Comparison of ENCODE assay signal across 8 cellular contexts in genomic region chr5:39714036-39714698, GRCh38.
A peak's percentile ranks its signal among the peaks of the same experiment; 100 is the strongest.
DNase-seq lines count a peak whose midpoint lies in the region; ATAC-seq and TF ChIP-seq lines count a peak whose summit lies in the region.

No MANE protein-coding gene starts in this region.

- no peaks in the 10 kb centered on the region for H3K36me3 ChIP-seq in DOHH2 (ENCODE audit: control insufficient read depth, low read length)

- no peaks in the 10 kb centered on the region for H4K20me1 ChIP-seq in DOHH2 (ENCODE audit: control insufficient read depth, insufficient read depth, low read depth, low read length)

- H3K4me2 ChIP-seq in DOHH2 (ENCODE audit: low read length): no peak overlapping the region

- no peak overlapping the region for H3K27ac ChIP-seq in DOHH2 (ENCODE audit: low read depth, low read length)

- H3K79me2 ChIP-seq in DOHH2 (ENCODE audit: control insufficient read depth, low read length): no peaks in the 10 kb centered on the region

- ATAC-seq in HG03097 (IDR thresholded peaks at IDR 0.05; ENCODE audit: low FRiP score, unreplicated experiment): no peak

- H3F3A ChIP-seq in DOHH2 (ENCODE audit: control insufficient read depth, insufficient read depth): no peaks in the 10 kb centered on the region

- no peaks in the 10 kb centered on the region for H3K4me1 ChIP-seq in DOHH2 (ENCODE audit: control insufficient read depth, low read length)

- DNase-seq in HPDE6-E6E7 (ENCODE audit: extremely low spot score) (peak; percentile 28), SHP77 treated with DMSO at 0.1 percent for 48 hours (lab: John Stamatoyannopoulos, UW) (peak; percentile 82), left kidney (ENCODE audit: low read depth, low spot score) (peak; percentile 83), NCI-H1092 (lab: John Stamatoyannopoulos, UW) (no peak)
- peak; percentile 33 for DNase-seq in central memory CD4-positive, alpha-beta T cell
- DNase-seq in stimulated activated CD4-positive, alpha-beta T cell treated with anti-CD3 and anti-CD28 coated beads, TNF-alpha, amount 100 ng/mL, for 48 hours (ENCODE audit: low read depth in 3 of 3): peak in 2 of 3 donors; percentile 6 to 11

- peak; percentile 31 for TF ChIP-seq CTCF in DOHH2 (IDR thresholded peaks at IDR 0.05; ENCODE audit: low read depth, low read length, poor library complexity, severe bottlenecking)

- no peak overlapping the region for H3K4me3 ChIP-seq in DOHH2 (ENCODE audit: low read length)

- H3K27me3 ChIP-seq in DOHH2 (ENCODE audit: control insufficient read depth, low read length): no peaks in the 10 kb centered on the region

- H3K9me2 ChIP-seq in DOHH2 (replicated peaks; ENCODE audit: control insufficient read depth, low read length): no peaks in the 10 kb centered on the region

- no peaks in the 10 kb centered on the region for H3K9me3 ChIP-seq in DOHH2 (ENCODE audit: control insufficient read depth, insufficient read depth, low read length)
